In the genomic region with DNA sequence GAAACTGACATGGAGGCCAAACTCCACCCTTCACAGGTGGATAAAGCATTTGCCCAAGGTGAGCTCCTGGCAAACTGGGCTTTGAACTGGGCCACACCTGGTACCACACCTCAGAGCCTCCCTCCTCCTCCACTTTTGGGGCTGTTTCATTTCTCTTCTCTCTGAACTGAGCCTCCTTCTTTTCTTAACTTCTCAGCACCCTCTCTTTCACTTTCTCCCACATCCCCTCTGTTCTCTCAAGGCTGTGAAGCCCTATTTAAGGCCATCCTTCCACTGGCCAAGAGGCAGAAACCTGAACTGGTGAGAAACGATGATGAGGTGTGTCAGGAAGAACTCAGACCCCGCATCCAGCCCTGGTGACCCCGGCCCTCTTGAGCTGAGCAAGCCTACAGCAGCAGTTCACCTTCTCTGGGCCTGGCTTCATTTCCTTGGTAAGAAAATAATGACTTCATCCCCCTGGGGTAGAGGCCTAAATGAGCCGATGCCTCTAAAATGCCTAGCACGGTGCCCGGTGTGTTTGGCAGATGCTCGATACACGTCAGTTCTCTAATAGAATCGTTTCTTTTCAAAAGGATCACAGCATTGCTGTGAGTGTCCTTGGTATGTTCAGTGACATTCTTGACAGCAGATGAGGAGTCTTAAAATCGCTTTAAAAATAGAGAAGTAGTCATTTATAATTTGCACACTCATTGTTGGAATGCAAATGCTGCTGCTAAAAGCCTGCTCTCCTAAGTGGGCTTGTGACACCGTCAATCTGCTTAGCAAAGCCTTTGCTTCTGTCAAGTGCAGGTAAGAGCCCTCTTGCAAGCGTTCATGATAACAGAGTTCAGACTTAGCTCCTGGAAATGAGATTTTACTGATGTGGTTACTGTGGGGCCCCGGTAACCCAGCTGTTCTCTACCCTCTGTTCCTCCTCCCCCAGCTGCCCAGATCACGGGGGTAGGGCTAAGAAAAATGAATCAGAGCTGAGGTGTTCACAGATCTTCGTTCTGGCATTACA, we compare ENCODE assay signal across 9 cellular contexts.
DNase-seq lines count a peak whose midpoint lies in the region; ATAC-seq, FAIRE-seq and TF ChIP-seq lines count a peak whose summit lies in the region.
"Had no signal": no experiment of that assay in that cellular context is flagged by ENCODE, and none has a peak within 500 bp of the region (broad histone marks: within the 10 kb centered on the region; RNA-seq: fewer than 3 reads in every experiment).

No MANE protein-coding gene starts in this region.

- no peak for TF ChIP-seq POLR2A in GM12892 (IDR thresholded peaks at IDR 0.05; ENCODE audit: low read depth, low read length)

- ATAC-seq in GM21528 (IDR thresholded peaks at IDR 0.05; ENCODE audit: low FRiP score, unreplicated experiment) (no peak), GM21825 (IDR thresholded peaks at IDR 0.05; ENCODE audit: unreplicated experiment) (no peak)

- FAIRE-seq in GM12892 (lab: Jason Lieb, UNC), result peak; percentile 70
- FAIRE-seq in HTR-8/SVneo (lab: Jason Lieb, UNC), result no peak

- DNase-seq in GM12892 (ENCODE audit: insufficient read length) (no peak), NCI-H524 treated with DMSO at 0.1 percent for 48 hours (lab: John Stamatoyannopoulos, UW) (peak; percentile 96), NCI-H226 (no peak), HTR-8/SVneo (ENCODE audit: insufficient read length, low spot score) (no peak)
- DNase-seq in activated T-helper 1 cell treated with anti-CD3 and anti-CD28 coated beads, Interleukin-2, amount 50 U/mL, for 16 hours (ENCODE audit: low read depth in 1 of 2, low spot score in 1 of 2), result peak; percentile 22 to 48
- DNase-seq in stimulated activated CD4-positive, alpha-beta T cell treated with anti-CD3 and anti-CD28 coated beads, Interleukin-1b, Interleukin-23, amount 100 ng/mL, for 4 hours (ENCODE audit: low read depth in 2 of 2), result peak; percentile 34 to 54
- DNase-seq: NCI-H1092 had no signal

Comparison
In these comparisons a context has a peak if more than half of its experiments do, and no peak if none do; other contexts are left out.
1. DNase-seq: peak in NCI-H524 treated with DMSO at 0.1 percent for 48 hours (single experiment), activated T-helper 1 cell treated with anti-CD3 and anti-CD28 coated beads, Interleukin-2, amount 50 U/mL, for 16 hours (2 of 2) and stimulated activated CD4-positive, alpha-beta T cell treated with anti-CD3 and anti-CD28 coated beads, Interleukin-1b, Interleukin-23, amount 100 ng/mL, for 4 hours (2 of 2); none in GM12892 (single experiment), NCI-H226 (single experiment) and HTR-8/SVneo (single experiment).